Comparison of ENCODE assay signal across 9 cellular contexts in the genomic region with DNA sequence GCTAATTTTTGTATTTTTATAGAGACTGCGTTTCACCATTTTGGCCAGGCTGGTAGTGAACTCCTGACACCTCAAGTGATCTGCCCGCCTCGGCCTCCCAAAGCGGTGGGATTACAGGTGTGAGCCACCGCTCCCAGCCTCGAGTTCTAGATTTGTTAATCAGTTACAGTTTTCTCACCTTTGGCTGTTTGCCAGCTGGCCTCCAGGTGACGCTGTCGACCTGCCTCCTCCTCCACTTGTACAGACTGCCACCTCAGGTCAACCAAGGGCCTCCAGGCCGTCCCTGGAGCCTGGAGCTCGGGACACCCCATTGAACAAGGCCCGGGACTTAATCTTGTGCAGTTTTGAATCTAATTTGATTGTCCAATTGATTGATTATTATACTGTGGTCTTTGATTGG. TPM values are rescaled to one million over a fixed set of nuclear protein-coding genes. Genes with fewer than 3 reads are reported as not detected.
A peak's percentile ranks its signal among the peaks of the same experiment; 100 is the strongest.
DNase-seq lines count a peak whose midpoint lies in the region; ATAC-seq lines count a peak whose summit lies in the region.
"Had no signal": no experiment of that assay in that cellular context is flagged by ENCODE, and none has a peak within 500 bp of the region (broad histone marks: within the 10 kb centered on the region; RNA-seq: fewer than 3 reads in every experiment).

No MANE protein-coding gene starts in this region.

- intact Hi-C loops in activated CD4-positive, alpha-beta T cell treated with anti-CD3 and anti-CD28 coated beads for 36 hours (cut with DNase I, micrococcal nuclease) = loop anchor here in 1 of 2 experiments (1.0 to 2.0 kb wide), 2 partner anchors 41 to 236 kb away; no protein-coding TSS in a partner anchor

- POLR2A ChIA-PET in activated CD4-positive, alpha-beta T cell treated with anti-CD3 and anti-CD28 coated beads for 36 hours (lab: Charles Lee) = no interaction called here

- H3K9me3 Mint-ChIP-seq in activated CD4-positive, alpha-beta T cell treated with anti-CD3 and anti-CD28 coated beads for 36 hours (ENCODE audit: low read depth) = no peaks in the 10 kb centered on the region
- no peaks in the 10 kb centered on the region for H3K9me3 Mint-ChIP-seq in stimulated activated naive B cell treated with anti-CD40 and anti-IgM and Interleukin-4, amounts not matched to agents 10 μg/mL and 1 μg/mL and 100 μg/mL, for 72 hours

- peaks cover 34% of the 10 kb centered on the region for H3K4me1 Mint-ChIP-seq in activated CD4-positive, alpha-beta T cell treated with anti-CD3 and anti-CD28 coated beads for 36 hours
- peaks cover 3 to 22% of the 10 kb centered on the region in 2 donors for H3K4me1 Mint-ChIP-seq in stimulated activated naive B cell treated with anti-CD40 and anti-IgM and Interleukin-4, amounts not matched to agents 10 μg/mL and 1 μg/mL and 100 μg/mL, for 72 hours

- H3K27ac Mint-ChIP-seq in activated CD4-positive, alpha-beta T cell treated with anti-CD3 and anti-CD28 coated beads for 36 hours = no peak overlapping the region
- H3K27ac Mint-ChIP-seq in stimulated activated naive B cell treated with anti-CD40 and anti-IgM and Interleukin-4, amounts not matched to agents 10 μg/mL and 1 μg/mL and 100 μg/mL, for 72 hours = no peak overlapping the region

- no peak for ATAC-seq in activated CD4-positive, alpha-beta T cell treated with anti-CD3 and anti-CD28 coated beads for 36 hours
- peak; percentile 57 to 63 for ATAC-seq in stimulated activated naive B cell treated with anti-CD40 and anti-IgM and Interleukin-4, amounts not matched to agents 10 μg/mL and 1 μg/mL and 100 μg/mL, for 72 hours (replicated peaks)
- ATAC-seq in HG03139 (IDR thresholded peaks at IDR 0.05; ENCODE audit: unreplicated experiment) (no peak), GM21360 (IDR thresholded peaks at IDR 0.05; ENCODE audit: unreplicated experiment) (no peak)
- ATAC-seq: A549 had no signal

- H3K27me3 Mint-ChIP-seq in activated CD4-positive, alpha-beta T cell treated with anti-CD3 and anti-CD28 coated beads for 36 hours = no peaks in the 10 kb centered on the region
- H3K27me3 Mint-ChIP-seq in stimulated activated naive B cell treated with anti-CD40 and anti-IgM and Interleukin-4, amounts not matched to agents 10 μg/mL and 1 μg/mL and 100 μg/mL, for 72 hours = no peaks in the 10 kb centered on the region

- H3K4me3 Mint-ChIP-seq in activated CD4-positive, alpha-beta T cell treated with anti-CD3 and anti-CD28 coated beads for 36 hours = no peak overlapping the region
- H3K4me3 Mint-ChIP-seq in stimulated activated naive B cell treated with anti-CD40 and anti-IgM and Interleukin-4, amounts not matched to agents 10 μg/mL and 1 μg/mL and 100 μg/mL, for 72 hours = no peak overlapping the region

- H3K27ac ChIP-seq in substantia nigra (ENCODE audit: low read depth, low read length, poor library complexity, severe bottlenecking) = no peak overlapping the region

- no peaks in the 10 kb centered on the region for H3K36me3 Mint-ChIP-seq in activated CD4-positive, alpha-beta T cell treated with anti-CD3 and anti-CD28 coated beads for 36 hours (ENCODE audit: low read depth)
- H3K36me3 Mint-ChIP-seq in stimulated activated naive B cell treated with anti-CD40 and anti-IgM and Interleukin-4, amounts not matched to agents 10 μg/mL and 1 μg/mL and 100 μg/mL, for 72 hours = no peaks in the 10 kb centered on the region

- CTCF ChIA-PET in activated CD4-positive, alpha-beta T cell treated with anti-CD3 and anti-CD28 coated beads for 36 hours (lab: Charles Lee) = interaction anchor here (0.5 to 3.3 kb wide), 26 partner anchors 10 to 569 kb away, joined by 3 to 22 read pairs (median 5); a partner anchor contains a TSS

- peak; percentile 9 for DNase-seq in NCI-H1436 (lab: John Stamatoyannopoulos, UW)
- no peak for DNase-seq in NCI-H1436 treated with DMSO at 0.1 percent for 48 hours (lab: John Stamatoyannopoulos, UW)
- DNase-seq in activated CD4-positive, alpha-beta T cell treated with anti-CD3 and anti-CD28 coated beads for 36 hours = peak; percentile 74
- peak; percentile 62 for DNase-seq in iPS DF 4.7 (ENCODE audit: extremely low read depth, low spot score)
- DNase-seq in stimulated activated naive B cell treated with anti-CD40 and anti-IgM and Interleukin-4, amounts not matched to agents 10 μg/mL and 1 μg/mL and 100 μg/mL, for 72 hours = peak; percentile 34
- DNase-seq in substantia nigra (lab: John Stamatoyannopoulos, UW) = no peak

RNA-seq across cellular contexts. Expression of a gene that starts 45.5 kb away (rescaled TPM):
- 100 to 1,000 TPM; 109 to 118 TPM for total RNA-seq in activated CD4-positive, alpha-beta T cell treated with anti-CD3 and anti-CD28 coated beads for 36 hours

RNA-seq across cellular contexts. Expression of a gene that starts 45.5 kb away (rescaled TPM):
- total RNA-seq in activated CD4-positive, alpha-beta T cell treated with anti-CD3 and anti-CD28 coated beads for 36 hours = 10 to 100 TPM; 64.8 to 71.4 TPM

Comparison
In these comparisons a context has a peak if more than half of its experiments do, and no peak if none do; other contexts are left out.
1. DNase-seq: peak in NCI-H1436 (single experiment), activated CD4-positive, alpha-beta T cell treated with anti-CD3 and anti-CD28 coated beads for 36 hours (single experiment), iPS DF 4.7 (single experiment) and stimulated activated naive B cell treated with anti-CD40 and anti-IgM and Interleukin-4, amounts not matched to agents 10 μg/mL and 1 μg/mL and 100 μg/mL, for 72 hours (single experiment); none in NCI-H1436 treated with DMSO at 0.1 percent for 48 hours (single experiment) and substantia nigra (0 of 49).
2. ATAC-seq: peak in stimulated activated naive B cell treated with anti-CD40 and anti-IgM and Interleukin-4, amounts not matched to agents 10 μg/mL and 1 μg/mL and 100 μg/mL, for 72 hours (2 of 2); none in activated CD4-positive, alpha-beta T cell treated with anti-CD3 and anti-CD28 coated beads for 36 hours (single experiment), HG03139 (single experiment) and GM21360 (single experiment).